ENCODE assay signal across 29 cellular contexts in genomic region chr11:60357771-60358170, GRCh38. TPM values are rescaled to one million over a fixed set of nuclear protein-coding genes. Genes with fewer than 3 reads are reported as not detected.
DNase-seq lines count a peak whose midpoint lies in the region; ATAC-seq, FAIRE-seq and TF ChIP-seq lines count a peak whose summit lies in the region.
"Had no signal": no experiment of that assay in that cellular context is flagged by ENCODE, and none has a peak within 500 bp of the region (broad histone marks: within the 10 kb centered on the region; RNA-seq: fewer than 3 reads in every experiment).

No MANE protein-coding gene starts in this region.

- no peaks in the 10 kb centered on the region for H3K4me1 ChIP-seq in GM12878 (ENCODE audit: control insufficient read depth, insufficient read depth, low read length)

- no peak overlapping the region for H3K9ac ChIP-seq in GM12878 (ENCODE audit: control insufficient read depth, insufficient read depth, low read length)

- CTCF ChIA-PET in GM12878 (lab: Yijun Ruan, JAX), result interaction anchor here (1.3 kb wide), 1 partner anchor 252 kb away, joined by 4 read pairs; no protein-coding TSS in a partner anchor

- H3K36me3 ChIP-seq in GM12878 (ENCODE audit: control insufficient read depth in 2 of 2, insufficient read depth in 2 of 2, low read length in 1 of 2), result no peaks in the 10 kb centered on the region

- TF ChIP-seq POLR2A in GM12878 (IDR thresholded peaks at IDR 0.05; ENCODE audit: low read depth, low read length), result no peak

- no peak overlapping the region for H3K4me3 ChIP-seq in GM12878
- H3K4me3 ChIP-seq: SK-N-MC had no signal

- intact Hi-C loops in GM12878 (cut with micrococcal nuclease; ENCODE audit: unreplicated experiment), result no loop called here

- BruUV-seq in GM12878 (replicated peaks; lab: Mats Ljungman, UMichigan), result no TSS peak

- peaks cover 4% of the 10 kb centered on the region for H3K9me3 Mint-ChIP-seq in activated naive CD8-positive, alpha-beta T cell treated with anti-CD3 and anti-CD28 coated beads, Interleukin-2, amount 50 U/mL, for 24 hours
- peaks cover 7% of the 10 kb centered on the region for H3K9me3 Mint-ChIP-seq in activated naive CD8-positive, alpha-beta T cell treated with anti-CD3 and anti-CD28 coated beads for 36 hours

- no peaks in the 10 kb centered on the region for H3K79me2 ChIP-seq in GM12878 (ENCODE audit: control insufficient read depth, insufficient read depth, low read length)

- no peak for DNase-seq in activated naive CD8-positive, alpha-beta T cell treated with anti-CD3 and anti-CD28 coated beads, Interleukin-2, amount 50 U/mL, for 24 hours
- DNase-seq in activated naive CD8-positive, alpha-beta T cell treated with anti-CD3 and anti-CD28 coated beads for 36 hours, result no peak
- DNase-seq in NOMO-1 treated with DMSO at 0.1 percent for 48 hours (lab: John Stamatoyannopoulos, UW; ENCODE audit: unreplicated experiment) (peak; percentile 69), GM12878 (ENCODE audit: low read depth, low spot score) (no peak), ureter (ENCODE audit: low spot score) (no peak), DMS79 (lab: John Stamatoyannopoulos, UW) (no peak), RKO (ENCODE audit: low spot score) (no peak)
- DNase-seq: 8988T; DMS53; H7; HFFc6; Kasumi-1; NCI-H1105; NCI-H146; NCI-H2029 treated with DMSO at 0.1 percent for 48 hours; NCI-H226; NCI-H510A treated with DMSO at 0.1 percent for 48 hours; NCI-H748 treated with DMSO at 0.1 percent for 48 hours; NK-92 treated with Interleukin-12 subunit alpha and Interleukin-12 subunit beta, amount 100 ng/mL, for 24 hours; PC-3; RPMI8226; SHP77 treated with DMSO at 0.1 percent for 48 hours; T-helper 2 cell had no signal

- no peak overlapping the region for H3K27ac ChIP-seq in GM12878 (ENCODE audit: control insufficient read depth, insufficient read depth)
- H3K27ac ChIP-seq: C4-2B, SK-N-MC had no signal

- H3K27me3 ChIP-seq in GM12878 (replicated peaks in 1 of 2; ENCODE audit: control insufficient read depth in 2 of 2, insufficient read depth in 2 of 2, low read length in 1 of 2), result no peaks in the 10 kb centered on the region

- RAD21 ChIA-PET in GM12878 (lab: Charles Lee; ENCODE audit: unreplicated experiment), result no interaction called here

- H3K27me3 Mint-ChIP-seq in activated naive CD8-positive, alpha-beta T cell treated with anti-CD3 and anti-CD28 coated beads, Interleukin-2, amount 50 U/mL, for 24 hours, result peaks cover 5% of the 10 kb centered on the region
- H3K27me3 Mint-ChIP-seq in activated naive CD8-positive, alpha-beta T cell treated with anti-CD3 and anti-CD28 coated beads for 36 hours, result peaks cover 11% of the 10 kb centered on the region

- no peak for TF ChIP-seq EP300 in GM12878 (IDR thresholded peaks at IDR 0.05; ENCODE audit: borderline replicate concordance in 1 of 2, control insufficient read depth in 1 of 2, low read depth in 2 of 2, low read length in 2 of 2)

- H3K9me3 ChIP-seq in GM12878 (replicated peaks; ENCODE audit: control insufficient read depth, insufficient read depth, low read length), result peaks cover 22% of the 10 kb centered on the region; the same call in 2 of the 3 replicates

- no peak overlapping the region for H2AFZ ChIP-seq in GM12878 (ENCODE audit: control insufficient read depth, low read depth, low read length)

- WGBS in GM12878 (ENCODE audit: insufficient coverage, insufficient replicate concordance, low lambda C conversion rate, missing lambda C conversion rate), result 0% methylated on average over 2 of the region's 2 CpGs

- no peak for FAIRE-seq in GM12878 (lab: Jason Lieb, UNC)
- FAIRE-seq: D721Med, HTR-8/SVneo had no signal

- in situ Hi-C loops in GM12878 (cut with MboI), result no loop called here

- no peak overlapping the region for H3K4me3 Mint-ChIP-seq in activated naive CD8-positive, alpha-beta T cell treated with anti-CD3 and anti-CD28 coated beads, Interleukin-2, amount 50 U/mL, for 24 hours
- H3K4me3 Mint-ChIP-seq in activated naive CD8-positive, alpha-beta T cell treated with anti-CD3 and anti-CD28 coated beads for 36 hours, result no peak overlapping the region
- H3K4me3 Mint-ChIP-seq: HFFc6 had no signal

- peak overlapping the region; percentile 9 for H3K27ac Mint-ChIP-seq in activated naive CD8-positive, alpha-beta T cell treated with anti-CD3 and anti-CD28 coated beads, Interleukin-2, amount 50 U/mL, for 24 hours
- no peak overlapping the region for H3K27ac Mint-ChIP-seq in activated naive CD8-positive, alpha-beta T cell treated with anti-CD3 and anti-CD28 coated beads for 36 hours
- H3K27ac Mint-ChIP-seq: HFFc6 had no signal

- POLR2A ChIA-PET in GM12878 (lab: Charles Lee), result no interaction called here

- TF ChIP-seq CTCF in GM12878 (IDR thresholded peaks at IDR 0.05 in 2 of 3, conservative IDR thresholded peaks at IDR 0.05 in 1 of 3; ENCODE audit: control insufficient read depth in 2 of 3, extremely low read depth in 1 of 3, insufficient read depth in 1 of 3, low read depth in 3 of 3, low read length in 3 of 3), result no peak

- H3K4me1 Mint-ChIP-seq in activated naive CD8-positive, alpha-beta T cell treated with anti-CD3 and anti-CD28 coated beads, Interleukin-2, amount 50 U/mL, for 24 hours, result peaks cover 13% of the 10 kb centered on the region
- peaks cover 2% of the 10 kb centered on the region for H3K4me1 Mint-ChIP-seq in activated naive CD8-positive, alpha-beta T cell treated with anti-CD3 and anti-CD28 coated beads for 36 hours

- ATAC-seq in activated naive CD8-positive, alpha-beta T cell treated with anti-CD3 and anti-CD28 coated beads, Interleukin-2, amount 50 U/mL, for 24 hours, result no peak
- ATAC-seq in GM12878 (no peak), HG02798 (IDR thresholded peaks at IDR 0.05; ENCODE audit: poor library complexity, unreplicated experiment) (no peak)
- ATAC-seq: PC-3 had no signal

- SMC1A ChIA-PET in GM12878 (lab: Charles Lee; ENCODE audit: uncharacterized antibody, unreplicated experiment), result interaction anchor here (1.5 kb wide), 1 partner anchor 101 kb away, joined by 4 read pairs; no protein-coding TSS in a partner anchor

- no peaks in the 10 kb centered on the region for H4K20me1 ChIP-seq in GM12878 (ENCODE audit: control insufficient read depth, insufficient read depth)

- H3K36me3 Mint-ChIP-seq in activated naive CD8-positive, alpha-beta T cell treated with anti-CD3 and anti-CD28 coated beads, Interleukin-2, amount 50 U/mL, for 24 hours (ENCODE audit: low read depth), result no peaks in the 10 kb centered on the region
- no peaks in the 10 kb centered on the region for H3K36me3 Mint-ChIP-seq in activated naive CD8-positive, alpha-beta T cell treated with anti-CD3 and anti-CD28 coated beads for 36 hours

- no peak for TF ChIP-seq RAD21 in GM12878 (IDR thresholded peaks at IDR 0.05; ENCODE audit: insufficient read depth, low read depth, low read length)

- H3K4me2 ChIP-seq in GM12878 (ENCODE audit: control insufficient read depth, insufficient read depth), result no peak overlapping the region

RNA-seq across cellular contexts. Expression of gene MS4A7, which starts 20.6 kb away (rescaled TPM):
- total RNA-seq in activated naive CD8-positive, alpha-beta T cell treated with anti-CD3 and anti-CD28 coated beads for 36 hours, result under 1 TPM in 1 of 2 experiments, not detected in 1; 0.41 TPM
- 56.7 and 58.7 TPM in 2 replicates for total RNA-seq in GM12878 (2013; cell fraction: nucleolus; rRNA removed)
- 2.2 and 2.9 TPM in 2 replicates for total RNA-seq in GM12878 (2014; rRNA removed)
- total RNA-seq in GM12878 (2014; rRNA removed; fragmentation: Illumina TruSeq; extraction: Trizol), result 3.8 and 4.0 TPM in 2 replicates
- total RNA-seq in GM12878 (2021), result 2.3 and 3.3 TPM in 2 replicates
- polyA plus RNA-seq in GM12878 (2011; ENCODE audit: low read depth), result 4.2 TPM
- polyA plus RNA-seq in GM12878 (2011; rRNA removed), result 9.6 and 11.1 TPM in 2 replicates
- 5.5 and 6.1 TPM in 2 replicates for polyA plus RNA-seq in GM12878 (2011; cell fraction: cytosol; rRNA removed)
- 7.6 and 7.8 TPM in 2 replicates for polyA plus RNA-seq in GM12878 (2011; cell fraction: nucleus; rRNA removed)
- 3.9 and 7.1 TPM in 2 replicates for polyA plus RNA-seq in GM12878 (2012)
- polyA plus RNA-seq in GM12878 (2014; fragmentation: Illumina TruSeq; extraction: Trizol), result 3.7 and 4.2 TPM in 2 replicates
- 10 to 100 TPM in 1 of 2 experiments, 1 to 10 TPM in 1; 7.2 to 17.0 TPM for polyA plus RNA-seq in GM12878 (2014; fragmentation: Nextera tagmentation; extraction: Ambion mirVana)
- polyA plus RNA-seq in GM12878 (2014; rRNA removed), result 3.9 and 4.6 TPM in 2 replicates
- polyA plus RNA-seq in GM12878 (2016; fragmentation: Nextera tagmentation; extraction: Ambion mirVana), result 1 to 10 TPM; 1.7 to 1.8 TPM
- 8.6 and 12.4 TPM in 2 replicates for polyA minus RNA-seq in GM12878 (2011; rRNA and poly(A)+ RNA removed)
- 4.8 TPM in 1 of 2 replicates, not detected in the other for polyA minus RNA-seq in GM12878 (2011; cell fraction: cytosol; rRNA and poly(A)+ RNA removed)
- 5.1 and 7.0 TPM in 2 replicates for polyA minus RNA-seq in GM12878 (2011; cell fraction: nucleus; rRNA and poly(A)+ RNA removed)
- 33.2 TPM for total RNA-seq in ureter
- total RNA-seq: H7, HFFc6, MCF 10A had no signal

RNA-seq across cellular contexts. Expression of gene MS4A6E, which starts 30.7 kb away (rescaled TPM):
- not detected for total RNA-seq in activated naive CD8-positive, alpha-beta T cell treated with anti-CD3 and anti-CD28 coated beads for 36 hours
- total RNA-seq in GM12878 (2013; cell fraction: nucleolus; rRNA removed), result not detected in 2 replicates
- 0.38 TPM in 1 of 2 replicates, not detected in the other for total RNA-seq in GM12878 (2014; rRNA removed)
- not detected in 2 replicates for total RNA-seq in GM12878 (2014; rRNA removed; fragmentation: Illumina TruSeq; extraction: Trizol)
- not detected in 2 replicates for total RNA-seq in GM12878 (2021)
- polyA plus RNA-seq in GM12878 (2011; ENCODE audit: low read depth), result not detected
- 0.14 and 0.27 TPM in 2 replicates for polyA plus RNA-seq in GM12878 (2011; rRNA removed)
- 0.28 TPM in 2 replicates for polyA plus RNA-seq in GM12878 (2011; cell fraction: cytosol; rRNA removed)
- polyA plus RNA-seq in GM12878 (2011; cell fraction: nucleus; rRNA removed), result 0.27 TPM in 1 of 2 replicates, not detected in the other
- polyA plus RNA-seq in GM12878 (2012), result not detected in 2 replicates
- polyA plus RNA-seq in GM12878 (2014; fragmentation: Illumina TruSeq; extraction: Trizol), result 0.71 TPM in 1 of 2 replicates, not detected in the other
- polyA plus RNA-seq in GM12878 (2014; fragmentation: Nextera tagmentation; extraction: Ambion mirVana), result under 1 TPM; 0.47 to 0.49 TPM
- polyA plus RNA-seq in GM12878 (2014; rRNA removed), result not detected in 2 replicates
- under 1 TPM; 0.39 to 0.86 TPM for polyA plus RNA-seq in GM12878 (2016; fragmentation: Nextera tagmentation; extraction: Ambion mirVana)
- 0.52 TPM in 1 of 2 replicates, not detected in the other for polyA minus RNA-seq in GM12878 (2011; rRNA and poly(A)+ RNA removed)
- polyA minus RNA-seq in GM12878 (2011; cell fraction: cytosol; rRNA and poly(A)+ RNA removed), result not detected in 2 replicates
- not detected in 2 replicates for polyA minus RNA-seq in GM12878 (2011; cell fraction: nucleus; rRNA and poly(A)+ RNA removed)
- not detected for total RNA-seq in ureter
- total RNA-seq: H7, HFFc6, MCF 10A, PC-3 had no signal

RNA-seq across cellular contexts. Expression of gene MS4A14, which starts 38.5 kb away (rescaled TPM):
- total RNA-seq in activated naive CD8-positive, alpha-beta T cell treated with anti-CD3 and anti-CD28 coated beads for 36 hours, result not detected
- 8.1 and 12.0 TPM in 2 replicates for total RNA-seq in GM12878 (2013; cell fraction: nucleolus; rRNA removed)
- 0.11 and 0.40 TPM in 2 replicates for total RNA-seq in GM12878 (2014; rRNA removed)
- total RNA-seq in GM12878 (2014; rRNA removed; fragmentation: Illumina TruSeq; extraction: Trizol), result 0.40 and 0.60 TPM in 2 replicates
- 0.77 and 1.0 TPM in 2 replicates for total RNA-seq in GM12878 (2021)
- polyA plus RNA-seq in GM12878 (2011; ENCODE audit: low read depth), result 0.85 TPM
- 1.0 and 1.7 TPM in 2 replicates for polyA plus RNA-seq in GM12878 (2011; rRNA removed)
- 0.32 and 0.36 TPM in 2 replicates for polyA plus RNA-seq in GM12878 (2011; cell fraction: cytosol; rRNA removed)
- polyA plus RNA-seq in GM12878 (2011; cell fraction: nucleus; rRNA removed), result 3.1 and 4.8 TPM in 2 replicates
- polyA plus RNA-seq in GM12878 (2012), result 1.1 and 2.1 TPM in 2 replicates
- 0.81 and 0.89 TPM in 2 replicates for polyA plus RNA-seq in GM12878 (2014; fragmentation: Illumina TruSeq; extraction: Trizol)
- under 1 TPM; 0.13 to 0.18 TPM for polyA plus RNA-seq in GM12878 (2014; fragmentation: Nextera tagmentation; extraction: Ambion mirVana)
- 0.38 and 0.72 TPM in 2 replicates for polyA plus RNA-seq in GM12878 (2014; rRNA removed)
- polyA plus RNA-seq in GM12878 (2016; fragmentation: Nextera tagmentation; extraction: Ambion mirVana), result under 1 TPM in 1 of 2 experiments, not detected in 1; 0.63 TPM
- polyA minus RNA-seq in GM12878 (2011; rRNA and poly(A)+ RNA removed), result 0.46 and 0.73 TPM in 2 replicates
- not detected in 2 replicates for polyA minus RNA-seq in GM12878 (2011; cell fraction: cytosol; rRNA and poly(A)+ RNA removed)
- 0.77 and 2.3 TPM in 2 replicates for polyA minus RNA-seq in GM12878 (2011; cell fraction: nucleus; rRNA and poly(A)+ RNA removed)
- 1.5 TPM for total RNA-seq in ureter
- total RNA-seq: H7, HFFc6, MCF 10A had no signal
